In the genomic region with DNA sequence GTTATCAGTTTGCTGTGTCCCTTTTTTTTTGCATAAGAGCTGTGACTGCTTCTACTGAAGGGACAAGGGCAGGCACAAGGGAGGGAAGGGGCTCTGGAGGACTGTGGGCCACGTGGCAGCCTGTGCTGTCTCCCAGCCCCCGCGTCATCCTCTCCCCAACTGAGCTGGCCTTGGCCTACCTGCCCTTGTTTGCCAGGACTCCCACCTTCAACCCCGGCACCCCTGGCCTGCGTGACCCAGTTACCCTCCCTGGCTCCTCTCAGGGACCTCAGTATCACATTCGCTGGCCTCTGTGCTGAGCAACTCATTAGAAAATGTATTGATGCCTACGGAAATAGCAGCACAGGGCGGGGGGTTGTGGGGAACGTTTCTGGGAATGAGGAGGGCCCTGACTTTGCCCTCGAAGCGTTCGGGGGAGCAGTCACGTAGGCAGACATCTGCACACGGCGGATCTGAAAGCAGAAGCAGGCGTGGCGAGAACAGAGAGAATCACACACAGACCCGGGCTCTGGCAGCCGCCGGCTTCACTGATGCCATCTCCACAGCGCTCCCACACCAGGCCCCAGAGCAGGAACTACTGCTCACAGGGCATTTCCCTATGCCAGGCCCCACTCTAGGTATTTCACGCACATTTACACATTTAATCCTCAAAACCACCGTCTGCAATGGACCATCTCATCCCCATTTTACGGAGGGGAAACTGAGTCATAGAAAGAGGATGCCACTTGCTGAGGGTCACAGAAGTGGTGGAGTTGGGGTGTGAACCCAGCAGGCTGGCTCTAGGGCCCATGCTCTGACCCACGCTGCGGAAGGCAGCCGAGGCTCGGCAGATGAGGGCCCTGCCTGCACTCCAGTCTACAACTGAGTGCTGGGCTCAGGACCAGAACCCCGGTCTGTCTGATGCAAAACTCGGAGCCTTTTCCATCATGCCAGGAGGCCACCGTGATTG, we compare ENCODE assay signal across 16 cellular contexts. TPM values are rescaled to one million over a fixed set of nuclear protein-coding genes. Genes with fewer than 3 reads are reported as not detected.
DNase-seq lines count a peak whose midpoint lies in the region; ATAC-seq and TF ChIP-seq lines count a peak whose summit lies in the region.
"Had no signal": no experiment of that assay in that cellular context is flagged by ENCODE, and none has a peak within 500 bp of the region (broad histone marks: within the 10 kb centered on the region; RNA-seq: fewer than 3 reads in every experiment).

No MANE protein-coding gene starts in this region.

- peak; percentile 36 for ATAC-seq in activated T-helper 17 cell treated with anti-CD3 and anti-CD28 coated beads, Interleukin-2, amount 50 U/mL, for 72 hours (replicated peaks)
- ATAC-seq: heart left ventricle had no signal

- no peaks in the 10 kb centered on the region for H3K27me3 Mint-ChIP-seq in activated T-helper 17 cell treated with anti-CD3 and anti-CD28 coated beads, Interleukin-2, amount 50 U/mL, for 72 hours
- H3K27me3 Mint-ChIP-seq in nephron (ENCODE audit: low read depth), result no peaks in the 10 kb centered on the region
- H3K27me3 Mint-ChIP-seq: progenitor cell of endocrine pancreas had no signal

- no peak for TF ChIP-seq CTCF in nephron (IDR thresholded peaks at IDR 0.05; ENCODE audit: unreplicated experiment in 3 of 3)

- H3K9me3 Mint-ChIP-seq in activated T-helper 17 cell treated with anti-CD3 and anti-CD28 coated beads, Interleukin-2, amount 50 U/mL, for 72 hours, result no peaks in the 10 kb centered on the region
- H3K9me3 Mint-ChIP-seq in nephron, result no peaks in the 10 kb centered on the region

- H3K9ac ChIP-seq in HUES64 (ENCODE audit: low read depth, low read length), result peak overlapping the region; percentile 38; the same call in 1 of the 2 replicates

- H3K4me3 Mint-ChIP-seq in activated T-helper 17 cell treated with anti-CD3 and anti-CD28 coated beads, Interleukin-2, amount 50 U/mL, for 72 hours, result peak overlapping the region; percentile 94
- H3K4me3 Mint-ChIP-seq in nephron, result no peak overlapping the region

- peak overlapping the region; percentile 91 for H3K27ac Mint-ChIP-seq in activated T-helper 17 cell treated with anti-CD3 and anti-CD28 coated beads, Interleukin-2, amount 50 U/mL, for 72 hours
- H3K27ac Mint-ChIP-seq in nephron, result peak overlapping the region; percentile 58 to 74 (median 64)
- H3K27ac Mint-ChIP-seq: progenitor cell of endocrine pancreas had no signal

- WGBS in HUES64, result 94% methylated on average over 31 of the region's 31 CpGs

- DNase-seq in CD1c-positive myeloid dendritic cell (ENCODE audit: extremely low spot score) (peak; percentile 72), kidney tubule cell (ENCODE audit: low spot score) (no peak), NCI-H146 (lab: John Stamatoyannopoulos, UW) (no peak), DMS153 treated with DMSO at 0.1 percent for 48 hours (lab: John Stamatoyannopoulos, UW; ENCODE audit: unreplicated experiment) (no peak), COLO668 (lab: John Stamatoyannopoulos, UW; ENCODE audit: unreplicated experiment) (no peak)
- DNase-seq: COR-L47; NCI-H2081 treated with DMSO at 0.1 percent for 48 hours; OCI-M1; stimulated activated CD4-positive, alpha-beta T cell treated with anti-CD3 and anti-CD28 coated beads, Interleukin-2, amount 100 ng/mL, for 48 hours had no signal

- no peak overlapping the region for H3K4me3 ChIP-seq in HUES64 (ENCODE audit: low read length)
- H3K4me3 ChIP-seq: breast epithelium, heart left ventricle, lung had no signal

- peaks cover 98% of the 10 kb centered on the region for H3K36me3 Mint-ChIP-seq in activated T-helper 17 cell treated with anti-CD3 and anti-CD28 coated beads, Interleukin-2, amount 50 U/mL, for 72 hours (ENCODE audit: low read depth)
- H3K36me3 Mint-ChIP-seq in nephron (ENCODE audit: low read depth), result peaks cover 40% of the 10 kb centered on the region

- H3K36me3 ChIP-seq in HUES64 (ENCODE audit: insufficient read depth, low read length), result peaks cover 77% of the 10 kb centered on the region
- H3K36me3 ChIP-seq: breast epithelium had no signal

- peaks cover 14% of the 10 kb centered on the region; the same call in 1 of the 2 replicates for H3K4me1 ChIP-seq in HUES64 (ENCODE audit: insufficient read depth, low read length)

- H3K4me1 Mint-ChIP-seq in activated T-helper 17 cell treated with anti-CD3 and anti-CD28 coated beads, Interleukin-2, amount 50 U/mL, for 72 hours, result peaks cover 36% of the 10 kb centered on the region
- H3K4me1 Mint-ChIP-seq in nephron, result peaks cover 40% of the 10 kb centered on the region

- H3K27me3 ChIP-seq in HUES64 (ENCODE audit: insufficient read depth, low read length), result no peaks in the 10 kb centered on the region
- H3K27me3 ChIP-seq: breast epithelium, heart left ventricle had no signal

- H3K27ac ChIP-seq in HUES64 (ENCODE audit: low read depth, low read length), result no peak overlapping the region
- H3K27ac ChIP-seq: breast epithelium had no signal

- H3K9me3 ChIP-seq in HUES64 (ENCODE audit: insufficient read depth, low read depth, low read length), result no peaks in the 10 kb centered on the region
- H3K9me3 ChIP-seq: breast epithelium, heart left ventricle had no signal

RNA-seq across cellular contexts. Expression of a gene that starts 5.7 kb away (rescaled TPM):
- polyA plus RNA-seq in HUES64 (2013, experiment 1 of 2), result 12.8 TPM
- polyA plus RNA-seq in HUES64 (2013, experiment 2 of 2), result 8.6 TPM
- 10 to 100 TPM; 26.0 to 28.6 TPM for total RNA-seq in activated T-helper 17 cell treated with anti-CD3 and anti-CD28 coated beads, Interleukin-2, amount 50 U/mL, for 72 hours

RNA-seq across cellular contexts. Expression of a gene that starts 6.0 kb away (rescaled TPM):
- polyA plus RNA-seq in HUES64 (2013, experiment 1 of 2), result 85.9 TPM
- polyA plus RNA-seq in HUES64 (2013, experiment 2 of 2), result 84.8 TPM
- 100 to 1,000 TPM; 158 to 172 TPM for total RNA-seq in activated T-helper 17 cell treated with anti-CD3 and anti-CD28 coated beads, Interleukin-2, amount 50 U/mL, for 72 hours

RNA-seq across cellular contexts. Expression of a gene that starts 26.6 kb away (rescaled TPM):
- polyA plus RNA-seq in HUES64 (2013, experiment 1 of 2), result 0.60 TPM
- 0.25 TPM for polyA plus RNA-seq in HUES64 (2013, experiment 2 of 2)
- total RNA-seq in activated T-helper 17 cell treated with anti-CD3 and anti-CD28 coated beads, Interleukin-2, amount 50 U/mL, for 72 hours, result 100 to 1,000 TPM in 1 of 2 donors, 10 to 100 TPM in 1; 42.0 to 177 TPM

RNA-seq across cellular contexts. Expression of a gene that starts 37.6 kb away (rescaled TPM):
- polyA plus RNA-seq in HUES64 (2013, experiment 1 of 2), result not detected
- polyA plus RNA-seq in HUES64 (2013, experiment 2 of 2), result not detected
- not detected for total RNA-seq in activated T-helper 17 cell treated with anti-CD3 and anti-CD28 coated beads, Interleukin-2, amount 50 U/mL, for 72 hours
- total RNA-seq: progenitor cell of endocrine pancreas had no signal

RNA-seq across cellular contexts. Expression of a gene that starts 45.8 kb away (rescaled TPM):
- polyA plus RNA-seq in HUES64 (2013, experiment 1 of 2), result 30.9 TPM
- 30.7 TPM for polyA plus RNA-seq in HUES64 (2013, experiment 2 of 2)
- 10 to 100 TPM; 21.4 to 57.4 TPM for total RNA-seq in activated T-helper 17 cell treated with anti-CD3 and anti-CD28 coated beads, Interleukin-2, amount 50 U/mL, for 72 hours
